ENCODE assay signal across 9 cellular contexts in the genomic region with DNA sequence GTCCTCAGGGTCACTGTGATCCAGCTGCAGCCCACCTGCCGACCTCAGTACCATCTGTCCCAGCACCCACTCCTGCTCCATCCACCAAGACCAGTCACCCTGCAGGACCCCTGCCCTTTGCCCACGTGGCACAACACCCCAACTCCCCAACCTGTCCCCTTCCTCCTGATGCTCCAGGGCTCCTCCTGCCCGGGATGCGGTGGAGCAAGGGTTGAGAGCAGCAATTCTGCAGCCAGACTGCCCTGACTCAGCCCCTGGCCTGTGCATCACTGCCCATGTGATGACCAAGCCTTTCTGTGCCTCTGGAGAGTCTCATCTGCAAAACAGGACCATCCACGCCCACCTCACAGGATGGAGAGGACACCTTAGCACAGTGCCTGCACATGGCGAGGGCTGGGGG. TPM values are rescaled to one million over a fixed set of nuclear protein-coding genes. Genes with fewer than 3 reads are reported as not detected.
"Had no signal": no experiment of that assay in that cellular context is flagged by ENCODE, and none has a peak within 500 bp of the region (broad histone marks: within the 10 kb centered on the region; RNA-seq: fewer than 3 reads in every experiment).

No MANE protein-coding gene starts in this region.

RNA-seq across cellular contexts. Expression of gene RAB6D, which starts 24.9 kb away (rescaled TPM):
- total RNA-seq: activated CD4-positive, alpha-beta T cell treated with anti-CD3 and anti-CD28 coated beads for 36 hours; activated CD4-positive, alpha-beta T cell treated with anti-CD3 and anti-CD28 coated beads, Interleukin-2, amount 10 ng/mL, durations not matched to agents 7 days and 5 days; activated CD8-positive, alpha-beta memory T cell treated with anti-CD3 and anti-CD28 coated beads, Interleukin-2, amount 10 ng/mL, durations not matched to agents 7 days and 5 days; activated naive CD8-positive, alpha-beta T cell treated with anti-CD3 and anti-CD28 coated beads, Interleukin-2, amount 10 ng/mL, durations not matched to agents 7 days and 5 days; ascending aorta; T-cell; T-helper 1 cell treated with Interleukin-12 subunit alpha and Interleukin-12 subunit beta and Interleukin-4 antibody, amounts not matched to agents 30 ng/mL and 1 ng/mL, for 36 hours; T-helper 17 cell; T-helper 2 cell treated with Interferon-gamma antibody and Interleukin-4, amounts not matched to agents 100 ng/mL and 5 ng/mL, for 36 hours had no signal
